8 cellular contexts compared by ENCODE assay signal in genomic region chr21:43703068-43703880, GRCh38. TPM values are rescaled to one million over a fixed set of nuclear protein-coding genes. Genes with fewer than 3 reads are reported as not detected.
A peak's percentile ranks its signal among the peaks of the same experiment; 100 is the strongest.
DNase-seq lines count a peak whose midpoint lies in the region; ATAC-seq and TF ChIP-seq lines count a peak whose summit lies in the region.

No MANE protein-coding gene starts in this region.

- H3K4me1 Mint-ChIP-seq in activated naive CD8-positive, alpha-beta T cell treated with anti-CD3 and anti-CD28 coated beads, Interleukin-2, amount 10 ng/mL, durations not matched to agents 7 days and 5 days: peaks cover 7% of the 10 kb centered on the region
- peaks cover 25% of the 10 kb centered on the region for H3K4me1 Mint-ChIP-seq in stimulated activated naive CD8-positive, alpha-beta T cell treated with anti-CD3 and anti-CD28 coated beads, Interleukin-15, amount 100 ng/mL, for 72 hours

- H3K4me1 ChIP-seq in uterus: no peaks in the 10 kb centered on the region

- DNase-seq in NCI-H2227 (lab: John Stamatoyannopoulos, UW; ENCODE audit: unreplicated experiment) (peak; percentile 63), NCI-H2227 treated with DMSO at 0.1 percent for 48 hours (lab: John Stamatoyannopoulos, UW) (no peak), islet precursor cell (peak; percentile 72), uterus (no peak)
- DNase-seq in activated naive CD8-positive, alpha-beta T cell treated with anti-CD3 and anti-CD28 coated beads, Interleukin-2, amount 10 ng/mL, durations not matched to agents 7 days and 5 days: peak; percentile 54
- no peak for DNase-seq in stimulated activated naive CD8-positive, alpha-beta T cell treated with anti-CD3 and anti-CD28 coated beads, Interleukin-15, amount 100 ng/mL, for 72 hours
- no peak for DNase-seq in NK-92 treated with Interleukin-12 subunit alpha and Interleukin-12 subunit beta, amount 100 ng/mL, for 24 hours (lab: John Stamatoyannopoulos, UW)

- H3K27me3 Mint-ChIP-seq in activated naive CD8-positive, alpha-beta T cell treated with anti-CD3 and anti-CD28 coated beads, Interleukin-2, amount 10 ng/mL, durations not matched to agents 7 days and 5 days: no peaks in the 10 kb centered on the region
- peaks cover 14% of the 10 kb centered on the region for H3K27me3 Mint-ChIP-seq in stimulated activated naive CD8-positive, alpha-beta T cell treated with anti-CD3 and anti-CD28 coated beads, Interleukin-15, amount 100 ng/mL, for 72 hours

- TF ChIP-seq POLR2A in uterus (IDR thresholded peaks at IDR 0.05): no peak

- H3K36me3 ChIP-seq in uterus: no peaks in the 10 kb centered on the region

- no peaks in the 10 kb centered on the region for H3K9me3 Mint-ChIP-seq in activated naive CD8-positive, alpha-beta T cell treated with anti-CD3 and anti-CD28 coated beads, Interleukin-2, amount 10 ng/mL, durations not matched to agents 7 days and 5 days
- no peaks in the 10 kb centered on the region for H3K9me3 Mint-ChIP-seq in stimulated activated naive CD8-positive, alpha-beta T cell treated with anti-CD3 and anti-CD28 coated beads, Interleukin-15, amount 100 ng/mL, for 72 hours

- peak overlapping the region; percentile 65 for H3K4me3 Mint-ChIP-seq in activated naive CD8-positive, alpha-beta T cell treated with anti-CD3 and anti-CD28 coated beads, Interleukin-2, amount 10 ng/mL, durations not matched to agents 7 days and 5 days
- H3K4me3 Mint-ChIP-seq in stimulated activated naive CD8-positive, alpha-beta T cell treated with anti-CD3 and anti-CD28 coated beads, Interleukin-15, amount 100 ng/mL, for 72 hours: peak overlapping the region; percentile 50 to 83

- intact Hi-C loops in uterus (cut with DNase I; ENCODE audit: low total_unique reads): no loop called here

- POLR2A ChIA-PET in activated naive CD8-positive, alpha-beta T cell treated with anti-CD3 and anti-CD28 coated beads, Interleukin-2, amount 10 ng/mL, durations not matched to agents 7 days and 5 days (lab: Charles Lee): interaction anchor here (0.7 to 1.3 kb wide), 3 partner anchors 11 to 44 kb away, joined by 3 to 5 read pairs (median 3); partner anchors contain the start of genes HSF2BP and RRP1B

- H3K9me3 ChIP-seq in uterus: no peaks in the 10 kb centered on the region

- TF ChIP-seq CTCF in uterus (IDR thresholded peaks at IDR 0.05): no peak

- ATAC-seq in activated naive CD8-positive, alpha-beta T cell treated with anti-CD3 and anti-CD28 coated beads, Interleukin-2, amount 10 ng/mL, durations not matched to agents 7 days and 5 days (ENCODE audit: low read depth): peak; percentile 46
- peak; percentile 60 for ATAC-seq in stimulated activated naive CD8-positive, alpha-beta T cell treated with anti-CD3 and anti-CD28 coated beads, Interleukin-15, amount 100 ng/mL, for 72 hours
- ATAC-seq in GM21515 (IDR thresholded peaks at IDR 0.05; ENCODE audit: unreplicated experiment): no peak

- H3K27ac Mint-ChIP-seq in activated naive CD8-positive, alpha-beta T cell treated with anti-CD3 and anti-CD28 coated beads, Interleukin-2, amount 10 ng/mL, durations not matched to agents 7 days and 5 days: peak overlapping the region; percentile 39
- H3K27ac Mint-ChIP-seq in stimulated activated naive CD8-positive, alpha-beta T cell treated with anti-CD3 and anti-CD28 coated beads, Interleukin-15, amount 100 ng/mL, for 72 hours: peak overlapping the region; percentile 37 to 67

- H3K27ac ChIP-seq in uterus: no peak overlapping the region

- no peaks in the 10 kb centered on the region for H3K36me3 Mint-ChIP-seq in activated naive CD8-positive, alpha-beta T cell treated with anti-CD3 and anti-CD28 coated beads, Interleukin-2, amount 10 ng/mL, durations not matched to agents 7 days and 5 days

- H3K27me3 ChIP-seq in uterus: no peaks in the 10 kb centered on the region

- H3K4me3 ChIP-seq in uterus: no peak overlapping the region

RNA-seq across cellular contexts. Expression of gene PDXK, which starts 15.7 kb away (rescaled TPM):
- total RNA-seq in activated naive CD8-positive, alpha-beta T cell treated with anti-CD3 and anti-CD28 coated beads, Interleukin-2, amount 10 ng/mL, durations not matched to agents 7 days and 5 days: 100 to 1,000 TPM in 1 of 2 experiments, 10 to 100 TPM in 1; 96.9 to 101 TPM
- total RNA-seq in uterus: 10 to 100 TPM; 15.9 to 89.8 (median 49.8) TPM

RNA-seq across cellular contexts. Expression of gene RRP1B, which starts 43.9 kb away (rescaled TPM):
- total RNA-seq in activated naive CD8-positive, alpha-beta T cell treated with anti-CD3 and anti-CD28 coated beads, Interleukin-2, amount 10 ng/mL, durations not matched to agents 7 days and 5 days: 10 to 100 TPM; 44.2 to 46.6 TPM
- total RNA-seq in uterus: 10 to 100 TPM in 3 of 4 donors, 1 to 10 TPM in 1; 9.7 to 28.1 (median 19.3) TPM

RNA-seq across cellular contexts. Expression of gene HSF2BP, which starts 44.0 kb away (rescaled TPM):
- total RNA-seq in activated naive CD8-positive, alpha-beta T cell treated with anti-CD3 and anti-CD28 coated beads, Interleukin-2, amount 10 ng/mL, durations not matched to agents 7 days and 5 days: under 1 TPM; 0.31 to 0.64 TPM
- total RNA-seq in uterus: 1 to 10 TPM in 2 of 4 donors, under 1 TPM in 1, not detected in 1; 0.29 to 5.7 (median 1.2) TPM

Comparison
In these comparisons a context has a peak if more than half of its experiments do, and no peak if none do; other contexts are left out.
1. DNase-seq: peak in NCI-H2227 (single experiment), activated naive CD8-positive, alpha-beta T cell treated with anti-CD3 and anti-CD28 coated beads, Interleukin-2, amount 10 ng/mL, durations not matched to agents 7 days and 5 days (single experiment) and islet precursor cell (single experiment); none in NCI-H2227 treated with DMSO at 0.1 percent for 48 hours (single experiment), stimulated activated naive CD8-positive, alpha-beta T cell treated with anti-CD3 and anti-CD28 coated beads, Interleukin-15, amount 100 ng/mL, for 72 hours (0 of 2), NK-92 treated with Interleukin-12 subunit alpha and Interleukin-12 subunit beta, amount 100 ng/mL, for 24 hours (single experiment) and uterus (0 of 2).